In genomic region chr1:230790026-230790425, GRCh38 we compare ENCODE assay signal across 28 cellular contexts. TPM values are rescaled to one million over a fixed set of nuclear protein-coding genes. Genes with fewer than 3 reads are reported as not detected.
"Had no signal": no experiment of that assay in that cellular context is flagged by ENCODE, and none has a peak within 500 bp of the region (broad histone marks: within the 10 kb centered on the region; RNA-seq: fewer than 3 reads in every experiment).

No MANE protein-coding gene starts in this region.

- H3K4me1 ChIP-seq: gastrocnemius medialis, parathyroid adenoma, sigmoid colon, stomach, thyroid gland, upper lobe of left lung had no signal

- H3K27ac ChIP-seq: coronary artery, gastrocnemius medialis, neutrophil, parathyroid adenoma, sigmoid colon, stomach, thyroid gland, upper lobe of left lung had no signal

- DNase-seq: dermis blood vessel endothelial cell; effector memory CD4-positive, alpha-beta T cell; foreskin fibroblast; gastrocnemius medialis; kidney; natural killer cell; right cardiac atrium; sigmoid colon; stimulated activated CD4-positive, alpha-beta T cell treated with anti-CD3 and anti-CD28 coated beads, Interleukin-2, amount 100 ng/mL, for 24 hours; stimulated activated CD4-positive, alpha-beta T cell treated with anti-CD3 and anti-CD28 coated beads, Interleukin-4, amount 100 ng/mL, for 24 hours; stimulated activated naive CD4-positive, alpha-beta T cell treated with Interleukin-2 at 50 U/mL for 16 hours; stomach; thyroid gland; upper lobe of left lung had no signal

- H3K27me3 Mint-ChIP-seq: progenitor cell of endocrine pancreas had no signal

- ATAC-seq: gastrocnemius medialis; left lobe of liver; natural killer cell; right cardiac atrium; stimulated activated effector memory CD8-positive, alpha-beta T cell treated with anti-CD3 and anti-CD28 coated beads, Interleukin-12 subunit alpha, Interleukin-12 subunit beta, amount 100 ng/mL, for 72 hours had no signal

- H3K9me3 Mint-ChIP-seq: memory B cell; natural killer cell; stimulated activated effector memory CD8-positive, alpha-beta T cell treated with anti-CD3 and anti-CD28 coated beads, Interleukin-12 subunit alpha, Interleukin-12 subunit beta, amount 100 ng/mL, for 72 hours had no signal

- H3K27me3 ChIP-seq: gastrocnemius medialis, sigmoid colon, thyroid gland, upper lobe of left lung had no signal

- H3K4me3 ChIP-seq: coronary artery, gastrocnemius medialis, lung, sigmoid colon, stomach, thyroid gland, upper lobe of left lung had no signal

- H3K36me3 Mint-ChIP-seq: memory B cell; natural killer cell; stimulated activated effector memory CD8-positive, alpha-beta T cell treated with anti-CD3 and anti-CD28 coated beads, Interleukin-12 subunit alpha, Interleukin-12 subunit beta, amount 100 ng/mL, for 72 hours had no signal

- H3K27ac Mint-ChIP-seq: memory B cell; natural killer cell; progenitor cell of endocrine pancreas; stimulated activated effector memory CD8-positive, alpha-beta T cell treated with anti-CD3 and anti-CD28 coated beads, Interleukin-12 subunit alpha, Interleukin-12 subunit beta, amount 100 ng/mL, for 72 hours had no signal

- H3K36me3 ChIP-seq: gastrocnemius medialis, neutrophil, sigmoid colon, thyroid gland, upper lobe of left lung had no signal

- H3K4me3 Mint-ChIP-seq: memory B cell; natural killer cell; stimulated activated effector memory CD8-positive, alpha-beta T cell treated with anti-CD3 and anti-CD28 coated beads, Interleukin-12 subunit alpha, Interleukin-12 subunit beta, amount 100 ng/mL, for 72 hours had no signal

- H3K4me1 Mint-ChIP-seq: memory B cell; natural killer cell; stimulated activated effector memory CD8-positive, alpha-beta T cell treated with anti-CD3 and anti-CD28 coated beads, Interleukin-12 subunit alpha, Interleukin-12 subunit beta, amount 100 ng/mL, for 72 hours had no signal

- H3K9me3 ChIP-seq: gastrocnemius medialis, neutrophil, sigmoid colon, stomach, thyroid gland, upper lobe of left lung had no signal

- H3K9ac ChIP-seq: parathyroid adenoma had no signal

RNA-seq across cellular contexts. Expression of gene CAPN9, which starts 42.8 kb away (rescaled TPM):
- total RNA-seq: dermis blood vessel endothelial cell, gastrocnemius medialis, glomerular endothelial cell, left lobe of liver, liver, mononuclear cell, natural killer cell, omental fat pad, subcutaneous adipose tissue, temporal lobe, thyroid gland had no signal
- polyA plus RNA-seq: liver had no signal
